In the genomic region with DNA sequence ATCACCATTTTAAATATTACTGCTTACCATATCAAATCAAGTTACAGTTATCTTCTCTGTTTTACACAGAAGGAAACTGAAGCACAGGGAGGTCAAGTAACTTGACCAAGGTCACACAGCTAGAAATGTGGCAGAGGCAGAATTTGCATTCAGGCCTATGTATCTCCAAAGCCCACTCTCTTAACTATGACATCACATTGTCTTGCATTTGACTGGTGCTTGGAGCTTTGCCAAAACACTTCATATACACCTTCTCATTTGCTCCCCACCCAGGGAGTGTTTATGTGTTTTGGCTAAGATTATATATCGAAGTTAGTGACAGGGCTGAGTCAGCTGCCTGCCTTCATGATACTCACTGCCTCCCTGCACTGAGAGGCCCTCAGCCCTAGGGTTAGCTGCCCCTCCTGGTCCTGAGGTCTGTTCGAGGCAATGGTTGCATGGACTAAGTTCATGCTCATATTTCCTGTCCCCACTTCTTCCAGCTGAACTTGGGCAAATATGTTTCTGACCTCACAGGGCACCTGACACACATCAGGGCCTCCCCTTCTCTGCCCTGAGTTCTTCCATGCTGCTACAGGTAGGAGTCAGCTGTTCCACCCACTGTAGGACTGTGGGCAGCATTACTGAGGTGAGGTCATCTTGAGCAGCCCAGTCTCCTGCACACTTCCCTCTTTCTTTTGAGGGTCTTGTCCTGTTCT, we compare ENCODE assay signal across 2 cellular contexts.
TF ChIP-seq lines count a peak whose summit lies in the region.

No MANE protein-coding gene starts in this region.

TF ChIP-seq in SK-N-SH treated with all-trans-retinoic acid at 6 μM for 48 hours, 23 proteins besides CTCF, POLR2A, EP300 and RAD21:
- no peak for TF ChIP-seq BACH2 (CRISPR knock-in tag; IDR thresholded peaks at IDR 0.05; ENCODE audit: borderline replicate concordance)
TF ChIP-seq in SK-N-SH treated with all-trans-retinoic acid at 6 μM for 48 hours: peak in this region for 0.

TF ChIP-seq in SK-N-SH, 30 proteins besides CTCF, POLR2A, EP300 and RAD21:
- TF ChIP-seq FOSL2 (IDR thresholded peaks at IDR 0.05; ENCODE audit: borderline replicate concordance, low read depth) (no peak), CHD2 (IDR thresholded peaks at IDR 0.05; ENCODE audit: low read length, partially characterized antibody) (no peak), ELF1 (IDR thresholded peaks at IDR 0.05) (no peak), MXI1 (IDR thresholded peaks at IDR 0.05; ENCODE audit: low read depth, low read length) (no peak), REST (IDR thresholded peaks at IDR 0.05; ENCODE audit: low read depth, low read length) (no peak), TEAD4 (IDR thresholded peaks at IDR 0.05; ENCODE audit: borderline replicate concordance, insufficient read depth) (no peak), RFX5 (IDR thresholded peaks at IDR 0.05; ENCODE audit: low read length) (no peak), GATA2 (CRISPR knock-in tag; IDR thresholded peaks at IDR 0.05) (no peak), MAX (IDR thresholded peaks at IDR 0.05; ENCODE audit: low read depth) (no peak), FOXM1 (IDR thresholded peaks at IDR 0.05; ENCODE audit: low read depth) (no peak)
